ENCODE assay signal across 15 cellular contexts in genomic region chr2:17162721-17163120, GRCh38.
"Had no signal": no experiment of that assay in that cellular context is flagged by ENCODE, and none has a peak within 500 bp of the region (broad histone marks: within the 10 kb centered on the region; RNA-seq: fewer than 3 reads in every experiment).

No MANE protein-coding gene starts in this region.

- DNase-seq: activated CD4-positive, alpha-beta T cell treated with anti-CD3 and anti-CD28 coated beads for 48 hours; activated CD8-positive, alpha-beta memory T cell treated with anti-CD3 and anti-CD28 coated beads, Interleukin-2, amount 50 U/mL, for 48 hours; activated gamma-delta T cell treated with Interleukin-2 at 50 U/mL for 16 hours; activated naive CD8-positive, alpha-beta T cell treated with anti-CD3 and anti-CD28 coated beads for 36 hours; activated T-cell treated with anti-CD3 and anti-CD28 coated beads, Interleukin-2, amount 50 U/mL, for 72 hours; brain microvascular endothelial cell; cortex of kidney; effector CD4-positive, alpha-beta T cell; head of caudate nucleus; immature natural killer cell; nephron progenitor cell; occipital lobe; stimulated activated CD4-positive, alpha-beta T cell treated with anti-CD3 and anti-CD28 coated beads, Interleukin-2, amount 100 ng/mL, for 48 hours had no signal

- ATAC-seq: activated T-cell treated with anti-CD3 and anti-CD28 coated beads, Interleukin-2, amount 50 U/mL, for 72 hours; stimulated activated memory B cell treated with anti-CD40 and anti-IgM and Interleukin-4, amounts not matched to agents 10 μg/mL and 1 μg/mL and 100 μg/mL, for 72 hours; WTC11 had no signal
